Comparison of ENCODE assay signal across 9 cellular contexts in the genomic region with DNA sequence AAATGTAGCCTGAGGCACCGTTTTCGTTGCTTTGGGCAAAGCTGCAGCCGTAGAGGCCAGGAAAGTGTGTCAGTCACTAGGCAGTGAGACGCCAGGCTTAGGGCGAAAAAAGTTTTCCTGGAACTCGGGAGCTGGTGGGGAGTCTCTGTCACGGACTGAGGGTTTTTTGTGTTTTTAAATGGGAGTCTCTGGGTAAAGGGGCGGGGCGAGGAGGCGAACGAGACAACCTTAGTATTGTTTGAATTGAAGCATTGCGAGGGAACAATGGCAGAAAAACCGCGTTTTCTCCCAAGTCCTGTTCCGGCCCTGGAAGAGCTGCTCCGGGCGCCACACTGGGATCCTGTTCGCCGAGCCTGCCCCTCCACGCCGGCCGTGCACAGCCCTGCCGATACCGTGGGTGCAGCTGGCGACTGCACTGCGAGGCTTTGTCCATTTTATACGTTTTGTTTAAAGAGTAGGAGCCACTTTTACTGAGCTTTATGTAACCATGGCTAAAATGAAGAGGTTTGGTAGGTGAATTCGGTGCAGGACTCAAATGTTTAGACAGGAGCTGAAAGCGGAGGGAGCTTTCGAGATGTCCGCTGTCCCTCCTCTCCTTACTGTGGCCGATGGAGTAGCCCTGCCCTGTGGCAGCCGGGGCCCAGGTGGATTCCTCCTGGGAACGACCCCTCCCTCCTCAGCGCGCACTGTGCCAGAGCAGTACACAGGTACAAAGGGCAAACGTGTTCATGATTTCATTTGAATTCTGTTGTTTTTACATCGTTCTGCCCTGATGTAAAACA. TPM values are rescaled to one million over a fixed set of nuclear protein-coding genes. Genes with fewer than 3 reads are reported as not detected.
DNase-seq lines count a peak whose midpoint lies in the region; ATAC-seq and TF ChIP-seq lines count a peak whose summit lies in the region.
"Had no signal": no experiment of that assay in that cellular context is flagged by ENCODE, and none has a peak within 500 bp of the region (broad histone marks: within the 10 kb centered on the region; RNA-seq: fewer than 3 reads in every experiment).

No MANE protein-coding gene starts in this region.

- H3K4me3 Mint-ChIP-seq in Calu3 (ENCODE audit: low read depth, unreplicated experiment): peak overlapping the region; percentile 39
- H3K4me3 Mint-ChIP-seq in osteocyte (ENCODE audit: unreplicated experiment): peak overlapping the region; percentile 99

- H3K27ac Mint-ChIP-seq in Calu3 (ENCODE audit: unreplicated experiment) (no peak overlapping the region), osteocyte (ENCODE audit: unreplicated experiment) (peak overlapping the region; percentile 100)

- H3K27ac ChIP-seq in RWPE1: peak overlapping the region; percentile 82
- H3K27ac ChIP-seq: epithelial cell of prostate had no signal

- POLR2A ChIA-PET in RWPE1 (lab: Yijun Ruan, JAX; ENCODE audit: low non-redundant PET): no interaction called here

- CTCF ChIA-PET in Calu3 (lab: Charles Lee): no interaction called here
- CTCF ChIA-PET in RWPE1 (lab: Yijun Ruan, JAX): interaction anchor here (0.6 to 1.1 kb wide), 4 partner anchors 38 to 147 kb away, joined by 3 to 4 read pairs (median 3); no protein-coding TSS in a partner anchor

- H3K36me3 Mint-ChIP-seq in Calu3 (ENCODE audit: insufficient read depth, unreplicated experiment) (no peaks in the 10 kb centered on the region), osteocyte (ENCODE audit: unreplicated experiment) (peaks cover 66% of the 10 kb centered on the region)

- no peaks in the 10 kb centered on the region for H3K27me3 Mint-ChIP-seq in Calu3 (ENCODE audit: unreplicated experiment)
- H3K27me3 Mint-ChIP-seq in osteocyte (ENCODE audit: unreplicated experiment): no peaks in the 10 kb centered on the region

- ATAC-seq in GM19463 (IDR thresholded peaks at IDR 0.05; ENCODE audit: unreplicated experiment): no peak
- no peak for ATAC-seq in GM21360 (IDR thresholded peaks at IDR 0.05; ENCODE audit: unreplicated experiment)

- TF ChIP-seq CTCF in Calu3 (IDR thresholded peaks at IDR 0.05; ENCODE audit: unreplicated experiment) (no peak), RWPE1 (conservative IDR thresholded peaks at IDR 0.05; ENCODE audit: low read depth) (no peak), foreskin fibroblast (IDR thresholded peaks at IDR 0.05; ENCODE audit: low read depth, low read length) (no peak), osteocyte (IDR thresholded peaks at IDR 0.05) (no peak)

- H3K9me3 Mint-ChIP-seq in Calu3 (ENCODE audit: low read depth, unreplicated experiment): no peaks in the 10 kb centered on the region
- no peaks in the 10 kb centered on the region for H3K9me3 Mint-ChIP-seq in osteocyte (ENCODE audit: unreplicated experiment)

- no TSS peak for BruUV-seq in Calu3 (replicated peaks; lab: Mats Ljungman, UMichigan)

- intact Hi-C loops in Calu3 (cut with micrococcal nuclease; ENCODE audit: unreplicated experiment): no loop called here

- no peak for DNase-seq in Calu3
- no peak for DNase-seq in RWPE1 (ENCODE audit: low spot score)
- peak in 1 of 2 donors; percentile 79 for DNase-seq in foreskin fibroblast
- DNase-seq in osteocyte (ENCODE audit: extremely low spot score, unreplicated experiment): no peak
- DNase-seq in NCI-H2196 (lab: John Stamatoyannopoulos, UW; ENCODE audit: unreplicated experiment): no peak
- DNase-seq in amniotic stem cell (lab: John Stamatoyannopoulos, UW): no peak

- peaks cover 5% of the 10 kb centered on the region for H3K4me1 Mint-ChIP-seq in Calu3 (ENCODE audit: low read depth, unreplicated experiment)
- H3K4me1 Mint-ChIP-seq in osteocyte (ENCODE audit: unreplicated experiment): peaks cover 55% of the 10 kb centered on the region

- peak overlapping the region; percentile 70 to 87 for H3K4me3 ChIP-seq in foreskin fibroblast (ENCODE audit: low read depth in 1 of 2, low read length in 2 of 2)

RNA-seq across cellular contexts. Expression of a gene that starts 1.5 kb away (rescaled TPM):
- total RNA-seq in Calu3 (2022) (0.42 and 1.0 TPM in 2 replicates), osteocyte (2,001 and 2,067 TPM in 2 replicates)

RNA-seq across cellular contexts. Expression of a gene that starts 1.6 kb away (rescaled TPM):
- total RNA-seq in Calu3 (2022): 0.12 TPM in 1 of 2 replicates, not detected in the other
- 3,181 and 3,589 TPM in 2 replicates for total RNA-seq in osteocyte

Comparison
In these comparisons a context has a peak if more than half of its experiments do, and no peak if none do; other contexts are left out.
1. RNA of a gene that starts 1.5 kb away (total RNA-seq): 2,001 to 2,067 TPM in osteocyte; 0.42 to 1.0 TPM in Calu3; every median in the first group is over 100 times any median in the second.
2. RNA of a gene that starts 1.6 kb away (total RNA-seq): 3,181 to 3,589 TPM in osteocyte; 0.12 TPM in Calu3; every median in the first group is over 1,000 times any median in the second.